1 cellular context compared by ENCODE assay signal in genomic region chr11:72780291-72781062, GRCh38.
TF ChIP-seq lines count a peak whose summit lies in the region.

No MANE protein-coding gene starts in this region.

TF ChIP-seq in HepG2, 621 proteins besides CTCF, POLR2A, EP300 and RAD21 (continued from another document):
- TF ChIP-seq ATF4 (CRISPR knock-in tag; IDR thresholded peaks at IDR 0.05): no peak
- no peak for TF ChIP-seq EHMT2 (IDR thresholded peaks at IDR 0.05; ENCODE audit: borderline replicate concordance, low read depth, low read length)
- TF ChIP-seq ZNF788 (CRISPR knock-in tag; IDR thresholded peaks at IDR 0.05; ENCODE audit: borderline replicate concordance): peak; percentile 62; the same call in 1 of the 2 replicates
- no peak for TF ChIP-seq ARNTL (CRISPR knock-in tag; IDR thresholded peaks at IDR 0.05)
- peak; percentile 65; the same call in 1 of the 2 replicates for TF ChIP-seq ZNF138 (CRISPR knock-in tag; IDR thresholded peaks at IDR 0.05; ENCODE audit: low read depth)
- TF ChIP-seq TBX2 (CRISPR knock-in tag; IDR thresholded peaks at IDR 0.05; ENCODE audit: borderline replicate concordance): peak; percentile 36; the same call in 1 of the 2 replicates
- peak; percentile 45; the same call in 1 of the 2 replicates for TF ChIP-seq ZNF749 (CRISPR knock-in tag; IDR thresholded peaks at IDR 0.05; ENCODE audit: borderline replicate concordance)
- TF ChIP-seq TCF7L2 (IDR thresholded peaks at IDR 0.05; ENCODE audit: low read depth, low read length): no peak
- no peak for TF ChIP-seq ZBTB40 (IDR thresholded peaks at IDR 0.05)
- no peak for TF ChIP-seq ZBTB40 (CRISPR knock-in tag; IDR thresholded peaks at IDR 0.05)
- no peak for TF ChIP-seq ZNF512 (CRISPR knock-in tag; IDR thresholded peaks at IDR 0.05)
- TF ChIP-seq XRCC5 (optimal IDR thresholded peaks at IDR 0.05; ENCODE audit: low read length): no peak
- 0 out of 2 replicates have a peak, but pooled peaks have one; percentile 26 for TF ChIP-seq ZNF550 (CRISPR knock-in tag; IDR thresholded peaks at IDR 0.05; ENCODE audit: borderline replicate concordance)
- no peak for TF ChIP-seq TERF1 (CRISPR knock-in tag; IDR thresholded peaks at IDR 0.05)
- no peak for TF ChIP-seq SNAPC2 (CRISPR knock-in tag; IDR thresholded peaks at IDR 0.05)
- TF ChIP-seq ZC3H13 (CRISPR knock-in tag; IDR thresholded peaks at IDR 0.05): no peak
- TF ChIP-seq ZNF772 (CRISPR knock-in tag; IDR thresholded peaks at IDR 0.05): peak; percentile 78; the same call in 1 of the 2 replicates
- TF ChIP-seq MAZ (IDR thresholded peaks at IDR 0.05; ENCODE audit: borderline replicate concordance, low read depth, low read length): no peak
- no peak; the same call in 1 of the 2 replicates for TF ChIP-seq MAZ (CRISPR knock-in tag; IDR thresholded peaks at IDR 0.05; ENCODE audit: low read depth)
- no peak for TF ChIP-seq ZUFSP (CRISPR knock-in tag; IDR thresholded peaks at IDR 0.05; ENCODE audit: borderline replicate concordance)
- no peak for TF ChIP-seq ZNF549 (CRISPR knock-in tag; IDR thresholded peaks at IDR 0.05)
- TF ChIP-seq TFE3 (CRISPR knock-in tag; IDR thresholded peaks at IDR 0.05): no peak
- TF ChIP-seq ATF5 (CRISPR knock-in tag; IDR thresholded peaks at IDR 0.05; ENCODE audit: low read depth): no peak
- TF ChIP-seq ZNF644 (CRISPR knock-in tag; IDR thresholded peaks at IDR 0.05; ENCODE audit: low read depth): no peak
